ENCODE assay signal across 26 cellular contexts in the genomic region with DNA sequence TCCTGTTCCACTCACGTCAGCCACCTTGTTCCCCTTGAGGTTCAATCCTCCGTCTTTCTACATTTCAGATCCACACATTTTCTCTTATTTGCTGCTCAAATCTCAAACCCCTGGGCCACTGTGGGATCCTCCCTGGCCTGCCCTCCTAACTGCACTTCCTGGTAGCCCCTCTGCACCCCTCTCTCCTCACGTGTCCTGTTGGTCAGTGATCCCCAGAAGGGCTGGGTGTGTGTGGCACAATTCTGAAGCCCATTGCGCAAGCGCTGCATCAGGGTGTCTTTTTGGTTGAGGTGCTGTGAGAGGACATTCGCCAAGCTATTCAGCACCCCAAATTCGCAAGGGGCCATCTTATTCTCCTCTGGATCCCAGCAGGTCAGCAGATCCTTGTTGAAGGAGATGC. TPM values are rescaled to one million over a fixed set of nuclear protein-coding genes. Genes with fewer than 3 reads are reported as not detected.
DNase-seq lines count a peak whose midpoint lies in the region; ATAC-seq and TF ChIP-seq lines count a peak whose summit lies in the region.
"Had no signal": no experiment of that assay in that cellular context is flagged by ENCODE, and none has a peak within 500 bp of the region (broad histone marks: within the 10 kb centered on the region; RNA-seq: fewer than 3 reads in every experiment).

No MANE protein-coding gene starts in this region.

- peaks cover 51% of the 10 kb centered on the region for H3K4me1 Mint-ChIP-seq in central memory CD8-positive, alpha-beta T cell
- peaks cover 77% of the 10 kb centered on the region for H3K4me1 Mint-ChIP-seq in stimulated activated memory B cell treated with anti-CD40 and anti-IgM and Interleukin-4, amounts not matched to agents 10 μg/mL and 1 μg/mL and 100 μg/mL, for 72 hours

- H3K4me3 ChIP-seq in GM06990 (replicated peaks; ENCODE audit: low read depth, low read length): peak overlapping the region; percentile 13
- H3K4me3 ChIP-seq: ascending aorta, GM23338, pancreas, thyroid gland had no signal

- H3K27me3 ChIP-seq in GM06990 (replicated peaks; ENCODE audit: control insufficient read depth, insufficient read depth, low read length): no peaks in the 10 kb centered on the region
- H3K27me3 ChIP-seq: ascending aorta, pancreas, thyroid gland had no signal

- no peak for ATAC-seq in central memory CD8-positive, alpha-beta T cell (replicated peaks; ENCODE audit: extremely low read depth, poor library complexity, severe bottlenecking)
- no peak for ATAC-seq in stimulated activated memory B cell treated with anti-CD40 and anti-IgM and Interleukin-4, amounts not matched to agents 10 μg/mL and 1 μg/mL and 100 μg/mL, for 72 hours
- no peak for ATAC-seq in left lobe of liver
- ATAC-seq in GM21423 (IDR thresholded peaks at IDR 0.05; ENCODE audit: unreplicated experiment): no peak
- ATAC-seq: activated naive CD4-positive, alpha-beta T cell treated with anti-CD3 and anti-CD28 coated beads, Interleukin-2, amount 50 U/mL, for 72 hours; GM23338; pancreas; stimulated activated naive CD8-positive, alpha-beta T cell treated with anti-CD3 and anti-CD28 coated beads, Interleukin-15, Interleukin-2, amounts not matched to agents 100 U/mL and 50 U/mL, for 24 hours had no signal

- no peak for TF ChIP-seq EP300 in Ishikawa (IDR thresholded peaks at IDR 0.05; ENCODE audit: borderline replicate concordance)

- peaks cover 15% of the 10 kb centered on the region for H3K36me3 ChIP-seq in GM06990 (ENCODE audit: control insufficient read depth, insufficient read depth, low read length)
- H3K36me3 ChIP-seq: ascending aorta, pancreas, thyroid gland had no signal

- H3K36me3 Mint-ChIP-seq in central memory CD8-positive, alpha-beta T cell (ENCODE audit: insufficient read depth): peaks cover 19% of the 10 kb centered on the region
- H3K36me3 Mint-ChIP-seq in stimulated activated memory B cell treated with anti-CD40 and anti-IgM and Interleukin-4, amounts not matched to agents 10 μg/mL and 1 μg/mL and 100 μg/mL, for 72 hours: peaks cover 73% of the 10 kb centered on the region
- H3K36me3 Mint-ChIP-seq: activated naive CD4-positive, alpha-beta T cell treated with anti-CD3 and anti-CD28 coated beads, Interleukin-2, amount 50 U/mL, for 72 hours had no signal

- H3K4me3 Mint-ChIP-seq in central memory CD8-positive, alpha-beta T cell: peak overlapping the region; percentile 38
- H3K4me3 Mint-ChIP-seq in stimulated activated memory B cell treated with anti-CD40 and anti-IgM and Interleukin-4, amounts not matched to agents 10 μg/mL and 1 μg/mL and 100 μg/mL, for 72 hours: peak overlapping the region; percentile 85
- H3K4me3 Mint-ChIP-seq: GM23338; HFFc6; T-helper 2 cell treated with Interferon-gamma antibody and Interleukin-4, amounts not matched to agents 5 μg/mL and 100 μg/mL, for 36 hours had no signal

- no peak for TF ChIP-seq CTCF in GM06990 (IDR thresholded peaks at IDR 0.05; ENCODE audit: insufficient read depth, low read length, poor library complexity, severe bottlenecking)

- H3K9me3 Mint-ChIP-seq in central memory CD8-positive, alpha-beta T cell: no peaks in the 10 kb centered on the region
- no peaks in the 10 kb centered on the region for H3K9me3 Mint-ChIP-seq in stimulated activated memory B cell treated with anti-CD40 and anti-IgM and Interleukin-4, amounts not matched to agents 10 μg/mL and 1 μg/mL and 100 μg/mL, for 72 hours
- H3K9me3 Mint-ChIP-seq: activated naive CD4-positive, alpha-beta T cell treated with anti-CD3 and anti-CD28 coated beads, Interleukin-2, amount 50 U/mL, for 72 hours; GM23338; HFFc6; T-helper 2 cell treated with Interferon-gamma antibody and Interleukin-4, amounts not matched to agents 5 μg/mL and 100 μg/mL, for 36 hours had no signal

- H3K27ac Mint-ChIP-seq in central memory CD8-positive, alpha-beta T cell (ENCODE audit: low read depth): no peak overlapping the region
- peak overlapping the region; percentile 98 for H3K27ac Mint-ChIP-seq in stimulated activated memory B cell treated with anti-CD40 and anti-IgM and Interleukin-4, amounts not matched to agents 10 μg/mL and 1 μg/mL and 100 μg/mL, for 72 hours
- H3K27ac Mint-ChIP-seq: activated naive CD4-positive, alpha-beta T cell treated with anti-CD3 and anti-CD28 coated beads, Interleukin-2, amount 50 U/mL, for 72 hours; GM23338; HFFc6; T-helper 2 cell treated with Interferon-gamma antibody and Interleukin-4, amounts not matched to agents 5 μg/mL and 100 μg/mL, for 36 hours had no signal

- H3K27me3 Mint-ChIP-seq in central memory CD8-positive, alpha-beta T cell: no peaks in the 10 kb centered on the region
- no peaks in the 10 kb centered on the region for H3K27me3 Mint-ChIP-seq in stimulated activated memory B cell treated with anti-CD40 and anti-IgM and Interleukin-4, amounts not matched to agents 10 μg/mL and 1 μg/mL and 100 μg/mL, for 72 hours

- no peak for DNase-seq in GM06990 (ENCODE audit: extremely low read depth, insufficient read length)
- no peak for DNase-seq in central memory CD8-positive, alpha-beta T cell (ENCODE audit: low spot score in 2 of 2)
- DNase-seq in left lobe of liver (ENCODE audit: low spot score): no peak
- DNase-seq in HCEC 1CT: no peak
- DNase-seq: activated effector memory CD4-positive, alpha-beta T cell treated with Interleukin-2 at 50 U/mL for 16 hours; C1 segment of cervical spinal cord; COR-L47; DMS53; effector CD8-positive, alpha-beta T cell; HFFc6; hypothalamus; Kasumi-1; NCI-H1436; NCI-H226; NCI-H69; pancreas; SIG-M5; stimulated activated naive CD8-positive, alpha-beta T cell treated with anti-CD3 and anti-CD28 coated beads, Interleukin-15, Interleukin-2, amounts not matched to agents 100 U/mL and 50 U/mL, for 24 hours; thyroid gland had no signal

- TF ChIP-seq RAD21 in Ishikawa (IDR thresholded peaks at IDR 0.05; ENCODE audit: low read depth): no peak

TF ChIP-seq in Ishikawa, 13 proteins besides CTCF, POLR2A, EP300 and RAD21:
- TF ChIP-seq CEBPB (IDR thresholded peaks at IDR 0.05) (peak; percentile 37; the same call in 1 of the 2 replicates), TAF1 (IDR thresholded peaks at IDR 0.05; ENCODE audit: low read depth) (no peak)

RNA-seq across cellular contexts. Expression of a gene that starts 2.3 kb away (rescaled TPM):
- total RNA-seq in left lobe of liver: 2.6 TPM
- total RNA-seq: HFFc6 had no signal

RNA-seq across cellular contexts. Expression of a gene that starts 14.4 kb away (rescaled TPM):
- 6.6 TPM for total RNA-seq in left lobe of liver

RNA-seq across cellular contexts. Expression of a gene that starts 29.9 kb away (rescaled TPM):
- total RNA-seq in left lobe of liver: 76.2 TPM
